8 cellular contexts compared by ENCODE assay signal in the genomic region with DNA sequence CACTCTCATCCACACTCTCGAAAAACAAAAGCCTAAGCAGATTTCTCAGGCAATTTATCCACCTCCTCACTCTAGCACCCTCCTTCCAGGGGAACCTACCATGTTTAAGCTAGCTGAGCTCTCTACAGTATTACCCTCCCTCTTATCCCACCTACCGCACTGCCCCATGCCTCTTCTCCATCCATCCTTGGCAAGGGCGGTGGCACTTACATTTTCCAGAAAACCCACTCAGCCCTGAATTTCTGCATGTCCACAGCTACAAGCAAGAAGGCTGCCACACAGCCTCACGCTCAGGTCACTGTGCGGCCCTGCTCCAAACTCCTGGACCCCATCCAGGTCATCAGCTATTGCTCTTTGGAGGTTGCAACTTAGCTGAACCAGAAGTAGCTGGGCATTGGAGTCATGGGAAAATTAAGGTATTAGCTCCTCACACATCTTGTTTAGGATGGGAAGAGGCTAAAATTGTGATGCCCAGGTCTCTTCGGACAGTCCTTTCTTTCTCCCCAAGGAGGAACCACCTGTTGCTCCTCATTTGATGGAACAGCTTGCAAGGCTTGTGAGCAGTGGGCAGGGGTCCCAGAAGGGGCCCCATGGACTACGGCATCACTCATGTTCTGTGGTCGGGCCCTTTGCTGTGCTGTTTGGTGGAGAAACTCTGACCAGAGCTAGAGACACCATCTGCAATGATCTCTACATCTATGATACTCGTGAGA. TPM values are rescaled to one million over a fixed set of nuclear protein-coding genes. Genes with fewer than 3 reads are reported as not detected.
DNase-seq lines count a peak whose midpoint lies in the region; ATAC-seq and TF ChIP-seq lines count a peak whose summit lies in the region.

No MANE protein-coding gene starts in this region.

- H3K36me3 Mint-ChIP-seq in GM23338 (ENCODE audit: low read depth) (peaks cover 18% of the 10 kb centered on the region; the same call in 2 of the 3 replicates), WTC11 (peaks cover 15% of the 10 kb centered on the region)

- H3K9me3 ChIP-seq in iPS DF 6.9 (ENCODE audit: control insufficient read depth, insufficient read depth, low read length), result no peaks in the 10 kb centered on the region
- H3K9me3 ChIP-seq in skeletal muscle tissue (ENCODE audit: control insufficient read depth in 3 of 3, low read length in 3 of 3), result no peaks in the 10 kb centered on the region

- H3K27me3 Mint-ChIP-seq in GM23338 (ENCODE audit: insufficient read depth, low read depth, poor library complexity), result peaks cover 15% of the 10 kb centered on the region
- H3K27me3 Mint-ChIP-seq in WTC11 (ENCODE audit: low read depth), result peaks cover 6% of the 10 kb centered on the region; the same call in 1 of the 2 replicates

- H3K9me3 Mint-ChIP-seq in GM23338 (peaks cover 3% of the 10 kb centered on the region; the same call in 2 of the 3 replicates), WTC11 (no peaks in the 10 kb centered on the region)

- H3K4me1 ChIP-seq in GM23338 (ENCODE audit: insufficient read depth) (no peaks in the 10 kb centered on the region; the same call in 1 of the 2 replicates), iPS DF 6.9 (ENCODE audit: control insufficient read depth, insufficient read depth, low read length) (no peaks in the 10 kb centered on the region), skeletal muscle tissue (ENCODE audit: control insufficient read depth in 3 of 3, insufficient read depth in 3 of 3, low read length in 3 of 3) (peaks cover 17 to 30% (median 23%) of the 10 kb centered on the region in 3 donors)

- no peaks in the 10 kb centered on the region for H3K27me3 ChIP-seq in GM23338 (ENCODE audit: insufficient read depth)
- H3K27me3 ChIP-seq in iPS DF 6.9 (ENCODE audit: control insufficient read depth, insufficient read depth, low read length), result no peaks in the 10 kb centered on the region
- H3K27me3 ChIP-seq in skeletal muscle tissue (ENCODE audit: control insufficient read depth in 3 of 3, insufficient read depth in 3 of 3, low read length in 3 of 3), result no peaks in the 10 kb centered on the region

- H3K4me1 Mint-ChIP-seq in GM23338, result peaks cover 7% of the 10 kb centered on the region; the same call in 1 of the 3 replicates
- peaks cover 6% of the 10 kb centered on the region for H3K4me1 Mint-ChIP-seq in WTC11

- TF ChIP-seq CTCF in GM23338 (conservative IDR thresholded peaks at IDR 0.05; ENCODE audit: low read depth in 2 of 2) (no peak), WTC11 (IDR thresholded peaks at IDR 0.05) (no peak), GM20000 (IDR thresholded peaks at IDR 0.05; ENCODE audit: extremely low read depth, missing control alignments) (no peak)

- no peaks in the 10 kb centered on the region for H4K20me1 ChIP-seq in GM23338 (replicated peaks; ENCODE audit: insufficient read depth)

- CTCF ChIA-PET in WTC11 (lab: Charles Lee), result interaction anchor here (0.8 to 8.2 kb wide), 22 partner anchors 10 to 283 kb away, joined by 3 to 109 read pairs (median 8); partner anchors contain the start of genes ARHGAP30, B4GALT3, DEDD and F11R

- H3K4me2 ChIP-seq in GM23338, result peak overlapping the region; percentile 100

- peaks cover 16% of the 10 kb centered on the region for H3F3A ChIP-seq in GM23338 (replicated peaks; ENCODE audit: low read depth)

- H3K36me3 ChIP-seq in GM23338 (ENCODE audit: insufficient read depth), result no peaks in the 10 kb centered on the region; the same call in 1 of the 2 replicates
- H3K36me3 ChIP-seq in iPS DF 6.9 (ENCODE audit: control insufficient read depth, insufficient read depth, low read length), result peaks cover 8% of the 10 kb centered on the region; the same call in 1 of the 2 replicates
- H3K36me3 ChIP-seq in skeletal muscle tissue (ENCODE audit: control insufficient read depth in 3 of 3, insufficient read depth in 3 of 3, low read length in 3 of 3), result peaks cover 13 to 25% (median 18%) of the 10 kb centered on the region in 3 donors

- peaks cover under 1% of the 10 kb centered on the region; the same call in 1 of the 2 replicates for H3K79me2 ChIP-seq in GM23338 (replicated peaks; ENCODE audit: insufficient read depth)

- H2AFZ ChIP-seq in GM23338, result peak overlapping the region; percentile 99; the same call in 1 of the 2 replicates

- H3K4me3 Mint-ChIP-seq in GM23338 (peak overlapping the region; percentile 83), WTC11 (peak overlapping the region; percentile 80)

- H3K27ac ChIP-seq in GM23338 (ENCODE audit: low read depth) (no peak overlapping the region), iPS DF 6.9 (ENCODE audit: low read length) (no peak overlapping the region), skeletal muscle tissue (ENCODE audit: low read depth, low read length) (no peak overlapping the region)

- ATAC-seq in GM23338, result peak; percentile 5; the same call in 2 of the 3 replicates
- ATAC-seq in WTC11, result no peak; the same call in 1 of the 2 replicates
- ATAC-seq in GM19397 (IDR thresholded peaks at IDR 0.05; ENCODE audit: unreplicated experiment), result no peak
- ATAC-seq in GM18907 (IDR thresholded peaks at IDR 0.05; ENCODE audit: unreplicated experiment), result no peak

- H3K27ac Mint-ChIP-seq in GM23338 (no peak overlapping the region), WTC11 (peak overlapping the region; percentile 62; the same call in 1 of the 2 replicates)

- peak overlapping the region in 2 of 3 donors; percentile 78 to 84 for H3K9ac ChIP-seq in skeletal muscle tissue (ENCODE audit: low read depth in 1 of 3, low read length in 3 of 3)

- no peaks in the 10 kb centered on the region for H3K9me2 ChIP-seq in GM23338 (ENCODE audit: insufficient read depth)

- POLR2A ChIA-PET in WTC11 (lab: Charles Lee), result interaction anchor here (0.6 to 2.3 kb wide), 4 partner anchors 19 to 98 kb away, joined by 3 to 9 read pairs (median 4); partner anchors contain the start of genes F11R, NIT1 and PFDN2

- DNase-seq in GM23338 (ENCODE audit: low spot score) (peak; percentile 20), WTC11 (ENCODE audit: low spot score) (no peak), iPS DF 6.9 (ENCODE audit: low read depth, low spot score) (no peak), RPMI8226 (no peak), GM20000 (ENCODE audit: low spot score) (no peak)

- no CpG with 5 or more reads among the region's 9 CpGs for WGBS in iPS DF 6.9 (ENCODE audit: insufficient coverage, insufficient read length)

- H3K4me3 ChIP-seq in GM23338 (peak overlapping the region; percentile 89), iPS DF 6.9 (ENCODE audit: low read length) (peak overlapping the region; percentile 68; the same call in 1 of the 2 replicates), skeletal muscle tissue (ENCODE audit: low read length in 3 of 3) (peak overlapping the region; percentile 76 to 97 (median 90))

TF ChIP-seq in GM23338, 12 proteins besides CTCF, POLR2A, EP300 and RAD21 (continues in another document):
- no peak for TF ChIP-seq CREB1 (CRISPR knock-in tag; IDR thresholded peaks at IDR 0.05; ENCODE audit: low read depth)

TF ChIP-seq in WTC11, 78 proteins besides CTCF, POLR2A, EP300 and RAD21 (continues in another document):
- no peak for TF ChIP-seq PREB (CRISPR knock-in tag; IDR thresholded peaks at IDR 0.05; ENCODE audit: borderline replicate concordance)
- TF ChIP-seq NFYB (CRISPR knock-in tag; conservative IDR thresholded peaks at IDR 0.05; ENCODE audit: low read depth), result no peak
- TF ChIP-seq ZNF232 (CRISPR knock-in tag; IDR thresholded peaks at IDR 0.05), result no peak
- TF ChIP-seq ESRRA (CRISPR knock-in tag; IDR thresholded peaks at IDR 0.05; ENCODE audit: borderline replicate concordance), result no peak
- no peak for TF ChIP-seq SMAD3 (CRISPR knock-in tag; IDR thresholded peaks at IDR 0.05; ENCODE audit: borderline replicate concordance)
- TF ChIP-seq GRHL2 (CRISPR knock-in tag; IDR thresholded peaks at IDR 0.05; ENCODE audit: insufficient replicate concordance, severe bottlenecking), result no peak

RNA-seq across cellular contexts. Expression of gene KLHDC9, which starts 1.1 kb away (rescaled TPM):
- 5.6 and 6.3 TPM in 2 replicates for total RNA-seq in GM23338 (2014; rRNA removed; shearing (Covaris generic))
- 6.6 and 7.2 TPM in 2 replicates for polyA plus RNA-seq in GM23338 (2016; fragmentation: Nextera tagmentation; extraction: Ambion mirVana)
- total RNA-seq in WTC11 (2021) (5.8 to 8.7 TPM (median 8.7 TPM) in 3 replicates), skeletal muscle tissue (not detected)

RNA-seq across cellular contexts. Expression of gene NECTIN4, which starts 9.9 kb away (rescaled TPM):
- total RNA-seq in GM23338 (2014; rRNA removed; shearing (Covaris generic)), result not detected in 2 replicates
- 0.16 and 0.42 TPM in 2 replicates for polyA plus RNA-seq in GM23338 (2016; fragmentation: Nextera tagmentation; extraction: Ambion mirVana)
- total RNA-seq in WTC11 (2021), result 0.46 to 1.7 TPM (median 0.48 TPM) in 3 replicates
- not detected for total RNA-seq in skeletal muscle tissue

RNA-seq across cellular contexts. Expression of gene PFDN2, which starts 18.6 kb away (rescaled TPM):
- total RNA-seq in GM23338 (2014; rRNA removed; shearing (Covaris generic)), result 19.7 and 45.6 TPM in 2 replicates
- 352 and 395 TPM in 2 replicates for polyA plus RNA-seq in GM23338 (2016; fragmentation: Nextera tagmentation; extraction: Ambion mirVana)
- 91.0 to 95.4 TPM (median 92.6 TPM) in 3 replicates for total RNA-seq in WTC11 (2021)
- 36.5 TPM for total RNA-seq in skeletal muscle tissue

RNA-seq across cellular contexts. Expression of gene NIT1, which starts 18.7 kb away (rescaled TPM):
- total RNA-seq in GM23338 (2014; rRNA removed; shearing (Covaris generic)), result 29.7 and 35.9 TPM in 2 replicates
- polyA plus RNA-seq in GM23338 (2016; fragmentation: Nextera tagmentation; extraction: Ambion mirVana), result 38.0 and 43.0 TPM in 2 replicates
- 44.4 to 47.2 TPM (median 46.5 TPM) in 3 replicates for total RNA-seq in WTC11 (2021)
- 16.2 TPM for total RNA-seq in skeletal muscle tissue

RNA-seq across cellular contexts. Expression of gene ARHGAP30, which starts 29.6 kb away (rescaled TPM):
- total RNA-seq in GM23338 (2014; rRNA removed; shearing (Covaris generic)), result 0.19 TPM in 1 of 2 replicates, not detected in the other
- polyA plus RNA-seq in GM23338 (2016; fragmentation: Nextera tagmentation; extraction: Ambion mirVana), result 0.45 and 1.0 TPM in 2 replicates
- 0.39 to 0.92 TPM (median 0.52 TPM) in 3 replicates for total RNA-seq in WTC11 (2021)
- 4.2 TPM for total RNA-seq in skeletal muscle tissue
